1 cellular context compared by ENCODE assay signal in the genomic region with DNA sequence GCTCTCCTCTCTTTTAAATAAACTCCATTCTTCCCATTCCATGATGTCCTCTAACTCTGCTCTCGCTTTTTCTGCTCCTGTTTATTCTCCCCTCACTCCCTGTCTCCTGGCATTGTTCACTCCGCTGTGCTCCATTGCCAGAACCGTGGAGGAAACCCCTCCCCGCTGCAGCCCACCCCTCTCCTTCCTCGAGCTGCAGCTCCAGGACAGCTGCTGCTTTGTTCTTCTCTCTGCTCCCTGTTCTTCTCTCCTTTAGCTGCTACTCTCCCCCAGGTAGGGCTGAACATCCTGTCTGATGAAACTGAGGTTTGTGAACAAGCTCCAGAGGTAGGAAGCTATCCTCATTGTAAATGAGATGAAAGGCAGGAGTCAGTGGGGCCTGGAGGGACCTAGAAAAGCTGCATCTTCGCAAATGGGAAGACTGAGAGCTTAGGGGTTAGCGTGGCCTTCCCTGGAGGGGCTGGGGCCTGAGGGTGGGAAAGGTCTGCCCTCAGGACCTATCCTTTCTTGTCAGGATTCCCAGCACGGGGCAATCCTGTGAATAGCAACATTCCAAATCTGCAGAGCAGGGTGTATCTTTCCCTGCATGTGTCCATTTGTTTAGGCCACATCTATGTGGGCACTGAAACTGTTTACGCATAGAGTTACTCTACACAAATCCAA.
TF ChIP-seq lines count a peak whose summit lies in the region.

No MANE protein-coding gene starts in this region.

TF ChIP-seq in H1, 55 proteins besides CTCF, POLR2A, EP300 and RAD21:
- TF ChIP-seq CHD2 (IDR thresholded peaks at IDR 0.05; ENCODE audit: low read length) (no peak), RBBP5 (IDR thresholded peaks at IDR 0.05; ENCODE audit: borderline replicate concordance, low read depth, low read length) (no peak), ATF3 (IDR thresholded peaks at IDR 0.05; ENCODE audit: insufficient read depth, low read depth, low read length) (no peak), CBX5 (IDR thresholded peaks at IDR 0.05; ENCODE audit: low read depth, low read length) (no peak), CREB1 (IDR thresholded peaks at IDR 0.05) (no peak)
TF ChIP-seq in H1: peak in this region for 0.
